Comparison of ENCODE assay signal across 10 cellular contexts in the genomic region with DNA sequence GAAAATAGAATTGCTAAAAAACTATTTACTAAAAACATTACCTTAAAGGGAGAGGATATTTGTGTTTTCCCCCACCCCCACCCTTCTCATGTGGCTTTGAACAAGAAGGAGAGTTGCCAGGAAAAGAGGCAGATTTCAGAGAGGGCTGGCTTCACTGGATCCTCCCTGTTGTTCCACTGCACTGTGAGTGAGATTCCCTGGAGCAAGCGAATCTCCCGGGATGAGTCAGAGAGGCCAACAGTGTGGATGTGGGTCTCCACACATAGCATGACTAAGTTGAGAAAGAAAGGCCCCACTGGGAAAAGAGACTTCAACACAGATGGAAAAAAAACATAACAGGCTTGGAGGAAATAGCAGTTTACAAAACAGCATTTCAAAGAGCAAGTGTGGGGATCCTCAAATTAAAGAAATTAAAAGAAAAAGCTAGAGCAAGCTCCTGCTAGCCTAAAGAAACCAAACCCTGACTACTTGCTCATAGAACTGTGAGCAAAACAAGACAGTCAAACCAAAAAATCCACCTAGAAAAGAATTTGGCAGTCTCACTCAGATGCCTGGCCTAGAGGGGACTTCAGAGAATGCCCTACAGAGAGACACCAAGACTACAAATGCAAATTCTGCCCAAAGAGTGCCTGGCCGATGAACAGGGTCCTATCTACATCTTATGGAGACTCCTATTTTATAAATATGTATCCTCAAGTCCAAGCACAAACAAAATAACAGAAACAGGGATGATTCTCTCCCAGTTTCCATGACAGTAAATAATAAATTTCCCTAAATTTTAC. TPM values are rescaled to one million over a fixed set of nuclear protein-coding genes. Genes with fewer than 3 reads are reported as not detected.
DNase-seq lines count a peak whose midpoint lies in the region; ATAC-seq, FAIRE-seq and TF ChIP-seq lines count a peak whose summit lies in the region.
"Had no signal": no experiment of that assay in that cellular context is flagged by ENCODE, and none has a peak within 500 bp of the region (broad histone marks: within the 10 kb centered on the region; RNA-seq: fewer than 3 reads in every experiment).

No MANE protein-coding gene starts in this region.

- H3K14ac ChIP-seq in neuronal stem cell (ENCODE audit: low read length), result no peak overlapping the region

- POLR2A ChIA-PET in AG04450 (lab: Yijun Ruan, JAX), result interaction anchor here (0.9 to 1.1 kb wide), 2 partner anchors 49 to 257 kb away, joined by 3 read pairs; no protein-coding TSS in a partner anchor

- no peaks in the 10 kb centered on the region for H3K79me1 ChIP-seq in neuronal stem cell (ENCODE audit: low read depth, low read length)

- no peak overlapping the region for H4K8ac ChIP-seq in neuronal stem cell (ENCODE audit: low read depth, low read length)

- no peak overlapping the region for H4K91ac ChIP-seq in neuronal stem cell (ENCODE audit: low read depth, low read length, poor library complexity)

- H3K4me1 ChIP-seq in esophagus squamous epithelium (peaks cover 19 to 87% (median 27%) of the 10 kb centered on the region in 3 donors), neuronal stem cell (ENCODE audit: control insufficient read depth in 2 of 2, insufficient read depth in 1 of 2, low read depth in 1 of 2, low read length in 2 of 2) (peaks cover 9 to 15% of the 10 kb centered on the region in 2 donors)

- DNase-seq in AG04450 (ENCODE audit: low read depth, low spot score) (peak; percentile 84), RCC 7860 (ENCODE audit: low spot score) (peak; percentile 95), esophagus squamous epithelium (lab: John Stamatoyannopoulos, UW) (no peak), neuronal stem cell (ENCODE audit: low spot score) (no peak), NCI-H2029 (lab: John Stamatoyannopoulos, UW) (no peak), NCI-H2081 (lab: John Stamatoyannopoulos, UW) (no peak)
- no peak for DNase-seq in activated naive CD4-positive, alpha-beta T cell treated with Interleukin-2 at 50 U/mL for 16 hours
- DNase-seq: CD4-positive, alpha-beta memory T cell; NCI-H146 had no signal

- intact Hi-C loops in esophagus squamous epithelium (cut with DNase I), result loop anchor here (5.0 kb wide), 2 partner anchors 211 to 271 kb away; no protein-coding TSS in a partner anchor

- no peak for ATAC-seq in esophagus mucosa

- WGBS in esophagus squamous epithelium, 2 donors, result 38 to 49% methylated on average over 2 to 3 of the region's 3 CpGs
- no CpG with 5 or more reads among the region's 3 CpGs for WGBS in neuronal stem cell (ENCODE audit: extremely low coverage in 2 of 2, insufficient read length in 2 of 2, insufficient replicate concordance in 1 of 2), 2 donors

- H3K4me3 ChIP-seq in AG04450 (ENCODE audit: low read depth, low read length) (peak overlapping the region; percentile 97), esophagus squamous epithelium (peak overlapping the region in 3 of 4 donors; percentile 62 to 90 (median 88)), neuronal stem cell (ENCODE audit: low read length in 2 of 2) (no peak overlapping the region)

- peak overlapping the region; percentile 59 for H3K27ac ChIP-seq in AG04450 (ENCODE audit: low read depth, low read length)
- peak overlapping the region; percentile 93 to 98 (median 95) for H3K27ac ChIP-seq in esophagus squamous epithelium
- no peak overlapping the region for H3K27ac ChIP-seq in neuronal stem cell (replicated peaks; ENCODE audit: low read length)

- no peak overlapping the region for H2BK5ac ChIP-seq in neuronal stem cell (ENCODE audit: low read length)

- TF ChIP-seq POLR2A in esophagus squamous epithelium (IDR thresholded peaks at IDR 0.05), result no peak

- H3K27me3 ChIP-seq in AG04450 (ENCODE audit: control insufficient read depth, insufficient read depth, low read length) (no peaks in the 10 kb centered on the region), esophagus squamous epithelium (peaks cover 0 to 16% (median 0%) of the 10 kb centered on the region in 4 donors), neuronal stem cell (ENCODE audit: control insufficient read depth in 3 of 3, insufficient read depth in 3 of 3, low read depth in 1 of 3, low read length in 3 of 3) (peaks cover 12 to 36% (median 27%) of the 10 kb centered on the region in 3 experiments)

- H3K23ac ChIP-seq in neuronal stem cell (ENCODE audit: low read depth, low read length, poor library complexity), result no peak overlapping the region

- no peak overlapping the region for H3K4ac ChIP-seq in neuronal stem cell (ENCODE audit: low read length)

- H2AK5ac ChIP-seq in neuronal stem cell (ENCODE audit: low read depth, low read length), result no peak overlapping the region

- no peak overlapping the region for H3K4me2 ChIP-seq in neuronal stem cell (ENCODE audit: insufficient read depth, low read length, poor library complexity, severe bottlenecking)

- CTCF ChIA-PET in AG04450 (lab: Charles Lee), result interaction anchor here (0.8 to 6.4 kb wide), 6 partner anchors 54 to 292 kb away, joined by 3 to 110 read pairs (median 8); no protein-coding TSS in a partner anchor

- H3K9me3 ChIP-seq in AG04450 (ENCODE audit: control insufficient read depth, insufficient read depth, low read length) (no peaks in the 10 kb centered on the region; the same call in 1 of the 2 replicates), esophagus squamous epithelium (no peaks in the 10 kb centered on the region), neuronal stem cell (replicated peaks in 1 of 2; ENCODE audit: control insufficient read depth in 2 of 2, insufficient read depth in 1 of 2, low read depth in 1 of 2, low read length in 2 of 2) (no peaks in the 10 kb centered on the region)

- H2BK120ac ChIP-seq in neuronal stem cell (ENCODE audit: low read depth, low read length), result no peak overlapping the region

- H3K9ac ChIP-seq in neuronal stem cell (ENCODE audit: low read depth, low read length, poor library complexity), result no peak overlapping the region

- H2AFZ ChIP-seq in neuronal stem cell (ENCODE audit: low read length), result peak overlapping the region; percentile 12

- H2BK15ac ChIP-seq in neuronal stem cell (ENCODE audit: low read length), result no peak overlapping the region

- no peak overlapping the region for H3K18ac ChIP-seq in neuronal stem cell (ENCODE audit: low read length)

- no peak overlapping the region for H2BK12ac ChIP-seq in neuronal stem cell (ENCODE audit: low read length)

- H3K36me3 ChIP-seq in esophagus squamous epithelium, result peaks cover 0 to 12% (median 0%) of the 10 kb centered on the region in 3 donors
- H3K36me3 ChIP-seq in neuronal stem cell (replicated peaks in 1 of 2; ENCODE audit: control insufficient read depth in 2 of 2, insufficient read depth in 2 of 2, low read length in 2 of 2), result no peaks in the 10 kb centered on the region

- FAIRE-seq in RCC 7860 (lab: Jason Lieb, UNC), result peak; percentile 98

- TF ChIP-seq CTCF in AG04450 (IDR thresholded peaks at IDR 0.05; ENCODE audit: low read depth, low read length) (no peak), esophagus squamous epithelium (IDR thresholded peaks at IDR 0.05) (no peak)

RNA-seq across cellular contexts. Expression of a gene that starts 3.4 kb away (rescaled TPM):
- 1,209 and 1,356 TPM in 2 replicates for polyA plus RNA-seq in AG04450 (2011; rRNA removed)
- 1,205 and 1,557 TPM in 2 replicates for polyA minus RNA-seq in AG04450 (2011; rRNA and poly(A)+ RNA removed)
- 100 to 1,000 TPM in 2 of 4 donors, 10 to 100 TPM in 2; 21.7 to 171 (median 86.8) TPM for total RNA-seq in esophagus squamous epithelium
- polyA plus RNA-seq in neuronal stem cell (2013, experiment 1 of 2), result 1.3 TPM
- polyA plus RNA-seq in neuronal stem cell (2013, experiment 2 of 2), result 1.4 TPM
- 40.6 TPM for total RNA-seq in esophagus mucosa
- total RNA-seq: CD4-positive, alpha-beta memory T cell had no signal
- polyA plus RNA-seq: CD4-positive, alpha-beta memory T cell had no signal

RNA-seq across cellular contexts. Expression of a gene that starts 28.7 kb away (rescaled TPM):
- 241 and 265 TPM in 2 replicates for polyA plus RNA-seq in AG04450 (2011; rRNA removed)
- 173 and 190 TPM in 2 replicates for polyA minus RNA-seq in AG04450 (2011; rRNA and poly(A)+ RNA removed)
- total RNA-seq in esophagus squamous epithelium, result 10 to 100 TPM; 31.8 to 85.3 (median 73.4) TPM
- 1.2 TPM for polyA plus RNA-seq in neuronal stem cell (2013, experiment 1 of 2)
- polyA plus RNA-seq in neuronal stem cell (2013, experiment 2 of 2), result 1.3 TPM
- 50.2 TPM for total RNA-seq in esophagus mucosa
- polyA plus RNA-seq: CD4-positive, alpha-beta memory T cell had no signal

Comparison
In these comparisons a context has a peak if more than half of its experiments do, and no peak if none do; other contexts are left out.
1. DNase-seq: peak in AG04450 (single experiment) and RCC 7860 (single experiment); none in esophagus squamous epithelium (single experiment), neuronal stem cell (single experiment), activated naive CD4-positive, alpha-beta T cell treated with Interleukin-2 at 50 U/mL for 16 hours (single experiment), NCI-H2029 (single experiment) and NCI-H2081 (0 of 2).
2. H3K4me3 ChIP-seq: peak in AG04450 (single experiment) and esophagus squamous epithelium (3 of 4); none in neuronal stem cell (0 of 2).